Comparison of ENCODE assay signal across 8 cellular contexts in genomic region chr2:41698787-41699422, GRCh38.
A peak's percentile ranks its signal among the peaks of the same experiment; 100 is the strongest.
DNase-seq lines count a peak whose midpoint lies in the region; ATAC-seq, FAIRE-seq and TF ChIP-seq lines count a peak whose summit lies in the region.

No MANE protein-coding gene starts in this region.

- FAIRE-seq in urothelium cell line (lab: Jason Lieb, UNC): no peak

- H3K9ac ChIP-seq in KMS-11 (no peak overlapping the region), liver (ENCODE audit: low read depth in 1 of 2, low read length in 2 of 2) (no peak overlapping the region)

- no peaks in the 10 kb centered on the region for H3K9me3 ChIP-seq in liver (ENCODE audit: control insufficient read depth in 4 of 4, low read length in 3 of 4)

- H2AFZ ChIP-seq in KMS-11 (ENCODE audit: low read depth): no peak overlapping the region

- DNase-seq in GM03348 (ENCODE audit: low spot score) (peak; percentile 53), brain microvascular endothelial cell (no peak), urothelium cell line (ENCODE audit: low spot score) (peak; percentile 59), mucosa of gallbladder (ENCODE audit: low spot score) (no peak), NCI-H2029 treated with DMSO at 0.1 percent for 48 hours (lab: John Stamatoyannopoulos, UW) (no peak)

- H3K27me3 ChIP-seq in KMS-11 (ENCODE audit: insufficient read depth, low read depth): no peaks in the 10 kb centered on the region
- H3K27me3 ChIP-seq in brain microvascular endothelial cell (replicated peaks): no peaks in the 10 kb centered on the region
- no peaks in the 10 kb centered on the region for H3K27me3 ChIP-seq in liver (ENCODE audit: control insufficient read depth in 4 of 4, insufficient read depth in 4 of 4, low read length in 3 of 4)

- no peak for ATAC-seq in GM21390 (IDR thresholded peaks at IDR 0.05; ENCODE audit: unreplicated experiment)

- H3K4me1 ChIP-seq in KMS-11 (ENCODE audit: low read depth, poor library complexity, severe bottlenecking) (no peaks in the 10 kb centered on the region), liver (ENCODE audit: control insufficient read depth in 4 of 4, insufficient read depth in 4 of 4, low read length in 3 of 4) (peaks cover 0 to 4% (median 0%) of the 10 kb centered on the region in 4 donors)

- H4K20me1 ChIP-seq in KMS-11 (ENCODE audit: insufficient read depth): no peaks in the 10 kb centered on the region

- TF ChIP-seq RAD21 in liver (IDR thresholded peaks at IDR 0.05): peak; percentile 75 to 87

- H3K36me3 ChIP-seq in KMS-11 (ENCODE audit: insufficient read depth) (no peaks in the 10 kb centered on the region), brain microvascular endothelial cell (replicated peaks) (no peaks in the 10 kb centered on the region), liver (ENCODE audit: control insufficient read depth in 4 of 4, insufficient read depth in 3 of 4, low read depth in 1 of 4, low read length in 3 of 4) (no peaks in the 10 kb centered on the region)

- peak; percentile 61 for TF ChIP-seq CTCF in KMS-11 (conservative IDR thresholded peaks at IDR 0.05; ENCODE audit: low read depth, low read length)
- peak; percentile 92 for TF ChIP-seq CTCF in brain microvascular endothelial cell (IDR thresholded peaks at IDR 0.05; ENCODE audit: low read depth, low read length, missing control alignments)
- TF ChIP-seq CTCF in liver (IDR thresholded peaks at IDR 0.05; ENCODE audit: low read depth, low read length, missing input control): peak; percentile 53

- H3K27ac ChIP-seq in KMS-11: no peak overlapping the region
- H3K27ac ChIP-seq in brain microvascular endothelial cell: no peak overlapping the region
- no peak overlapping the region for H3K27ac ChIP-seq in liver (ENCODE audit: low read depth in 1 of 2, low read length in 2 of 2)

- H3K79me2 ChIP-seq in KMS-11 (ENCODE audit: insufficient read depth, low read depth): no peaks in the 10 kb centered on the region

- no peak overlapping the region for H3K4me3 ChIP-seq in KMS-11 (IDR thresholded peaks at IDR 0.05; ENCODE audit: insufficient read depth, low read depth, low read length)
- no peak overlapping the region for H3K4me3 ChIP-seq in brain microvascular endothelial cell (ENCODE audit: low read depth, low read length)
- H3K4me3 ChIP-seq in liver (ENCODE audit: low read depth in 1 of 3, low read length in 3 of 3): no peak overlapping the region

- WGBS in liver: 38% methylated on average over 16 of the region's 16 CpGs

- in situ Hi-C loops in brain microvascular endothelial cell (cut with HindIII; ENCODE audit: low pct_ligation_motif_present, low sequenced_read_pairs): no loop called here

- no peak overlapping the region for H3K4me2 ChIP-seq in KMS-11

TF ChIP-seq in liver, 16 proteins besides CTCF, POLR2A, EP300 and RAD21:
- TF ChIP-seq REST (IDR thresholded peaks at IDR 0.05) (no peak), ZBTB33 (IDR thresholded peaks at IDR 0.05) (no peak), FOXA1 (IDR thresholded peaks at IDR 0.05) (no peak), RXRA (IDR thresholded peaks at IDR 0.05) (no peak), MAX (IDR thresholded peaks at IDR 0.05) (no peak), NR2F2 (IDR thresholded peaks at IDR 0.05) (no peak), FOXA2 (IDR thresholded peaks at IDR 0.05) (no peak), GABPA (IDR thresholded peaks at IDR 0.05 in 1 of 2, conservative IDR thresholded peaks at IDR 0.05 in 1 of 2) (no peak), HNF4G (IDR thresholded peaks at IDR 0.05) (no peak), TAF1 (conservative IDR thresholded peaks at IDR 0.05) (no peak), ATF3 (IDR thresholded peaks at IDR 0.05) (no peak), YY1 (IDR thresholded peaks at IDR 0.05) (no peak), EGR1 (IDR thresholded peaks at IDR 0.05; ENCODE audit: low read depth in 2 of 2) (no peak)

Comparison
In these comparisons a context has a peak if more than half of its experiments do, and no peak if none do; other contexts are left out.
1. DNase-seq: peak in GM03348 (single experiment) and urothelium cell line (single experiment); none in brain microvascular endothelial cell (single experiment), mucosa of gallbladder (single experiment) and NCI-H2029 treated with DMSO at 0.1 percent for 48 hours (single experiment).
2. Peak in every context shown above with its lines, with median percentiles within 50 percentile points of each other: CTCF ChIP-seq.